13 cellular contexts compared by ENCODE assay signal in the genomic region with DNA sequence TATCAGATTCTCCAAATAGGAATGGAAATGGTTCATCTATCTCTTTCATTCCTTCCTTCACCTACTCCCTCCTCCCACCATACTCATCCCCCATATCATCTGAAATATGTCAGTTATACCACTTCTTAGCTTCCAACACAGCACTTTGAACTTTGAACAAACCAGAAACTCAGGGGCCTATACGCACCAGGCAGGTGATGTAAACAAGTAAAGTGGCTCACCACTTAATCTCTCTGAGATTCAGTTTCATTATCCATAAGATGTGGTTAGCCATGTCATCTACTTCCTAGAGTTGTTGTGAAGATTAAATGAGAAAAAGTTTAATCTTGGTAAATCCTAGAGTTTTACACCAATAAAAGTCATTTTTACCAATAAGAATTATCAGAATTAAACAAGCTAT.
A peak's percentile ranks its signal among the peaks of the same experiment; 100 is the strongest.
DNase-seq lines count a peak whose midpoint lies in the region; ATAC-seq and TF ChIP-seq lines count a peak whose summit lies in the region.
"Had no signal": no experiment of that assay in that cellular context is flagged by ENCODE, and none has a peak within 500 bp of the region (broad histone marks: within the 10 kb centered on the region; RNA-seq: fewer than 3 reads in every experiment).

No MANE protein-coding gene starts in this region.

- peak overlapping the region; percentile 84 for H3K27ac Mint-ChIP-seq in T-helper 1 cell treated with Interleukin-12 subunit alpha and Interleukin-12 subunit beta and Interleukin-4 antibody, amounts not matched to agents 30 μg/mL and 1 μg/mL, for 36 hours
- H3K27ac Mint-ChIP-seq in central memory CD8-positive, alpha-beta T cell (ENCODE audit: low read depth), result no peak overlapping the region
- H3K27ac Mint-ChIP-seq: HFFc6 had no signal

- H3K36me3 ChIP-seq in HAP-1 (replicated peaks) (no peaks in the 10 kb centered on the region), tibial nerve (no peaks in the 10 kb centered on the region)

- peaks cover 25% of the 10 kb centered on the region for H3K36me3 Mint-ChIP-seq in T-helper 1 cell treated with Interleukin-12 subunit alpha and Interleukin-12 subunit beta and Interleukin-4 antibody, amounts not matched to agents 30 μg/mL and 1 μg/mL, for 36 hours (ENCODE audit: low read depth)
- peaks cover 1% of the 10 kb centered on the region for H3K36me3 Mint-ChIP-seq in central memory CD8-positive, alpha-beta T cell (ENCODE audit: insufficient read depth)

- peak overlapping the region; percentile 35 for H3K4me3 Mint-ChIP-seq in T-helper 1 cell treated with Interleukin-12 subunit alpha and Interleukin-12 subunit beta and Interleukin-4 antibody, amounts not matched to agents 30 μg/mL and 1 μg/mL, for 36 hours
- no peak overlapping the region for H3K4me3 Mint-ChIP-seq in central memory CD8-positive, alpha-beta T cell
- H3K4me3 Mint-ChIP-seq: HFFc6 had no signal

- H3K4me1 Mint-ChIP-seq in T-helper 1 cell treated with Interleukin-12 subunit alpha and Interleukin-12 subunit beta and Interleukin-4 antibody, amounts not matched to agents 30 μg/mL and 1 μg/mL, for 36 hours (ENCODE audit: low read depth), result peaks cover 69% of the 10 kb centered on the region
- H3K4me1 Mint-ChIP-seq in central memory CD8-positive, alpha-beta T cell, result peaks cover 25% of the 10 kb centered on the region

- peaks cover 15% of the 10 kb centered on the region for H3K9me3 Mint-ChIP-seq in T-helper 1 cell treated with Interleukin-12 subunit alpha and Interleukin-12 subunit beta and Interleukin-4 antibody, amounts not matched to agents 30 μg/mL and 1 μg/mL, for 36 hours
- H3K9me3 Mint-ChIP-seq in central memory CD8-positive, alpha-beta T cell, result peaks cover 4% of the 10 kb centered on the region
- H3K9me3 Mint-ChIP-seq: HFFc6 had no signal

- H3K27me3 ChIP-seq in HAP-1 (ENCODE audit: low read depth), result no peaks in the 10 kb centered on the region
- H3K27me3 ChIP-seq in tibial nerve, result no peaks in the 10 kb centered on the region

- H3K4me3 ChIP-seq in HAP-1, result no peak overlapping the region
- H3K4me3 ChIP-seq in coronary artery, result no peak overlapping the region
- H3K4me3 ChIP-seq in tibial nerve, result no peak overlapping the region

- WGBS in tibial nerve, 2 donors, result 95 to 100% methylated on average over 1 of the region's 1 CpG

- no peak for DNase-seq in central memory CD8-positive, alpha-beta T cell (ENCODE audit: low spot score in 2 of 2)
- DNase-seq in HAP-1 (ENCODE audit: low spot score in 2 of 2) (no peak), coronary artery (ENCODE audit: low spot score) (no peak), activated gamma-delta T cell (lab: John Stamatoyannopoulos, UW) (no peak), tibial nerve (ENCODE audit: low spot score in 2 of 2) (no peak)
- DNase-seq: effector CD4-positive, alpha-beta T cell; HFFc6; NCI-H526 had no signal

- no peaks in the 10 kb centered on the region for H3K27me3 Mint-ChIP-seq in T-helper 1 cell treated with Interleukin-12 subunit alpha and Interleukin-12 subunit beta and Interleukin-4 antibody, amounts not matched to agents 30 μg/mL and 1 μg/mL, for 36 hours (ENCODE audit: low read depth)
- no peaks in the 10 kb centered on the region for H3K27me3 Mint-ChIP-seq in central memory CD8-positive, alpha-beta T cell

- no peak for TF ChIP-seq EP300 in tibial nerve (IDR thresholded peaks at IDR 0.05)

- TF ChIP-seq CTCF in coronary artery (IDR thresholded peaks at IDR 0.05), result no peak
- no peak for TF ChIP-seq CTCF in tibial nerve (IDR thresholded peaks at IDR 0.05)

- H3K9me3 ChIP-seq in HAP-1, result no peaks in the 10 kb centered on the region
- H3K9me3 ChIP-seq in tibial nerve, result no peaks in the 10 kb centered on the region

- in situ Hi-C loops in HAP-1 (cut with MboI; ENCODE audit: low sequenced_read_pairs), result no loop called here

- H3K4me1 ChIP-seq in HAP-1 (peaks cover 28% of the 10 kb centered on the region), tibial nerve (peaks cover 0 to 9% (median 3%) of the 10 kb centered on the region in 4 donors)

- no peak overlapping the region for H3K27ac ChIP-seq in coronary artery
- H3K27ac ChIP-seq in tibial nerve, result no peak overlapping the region
- H3K27ac ChIP-seq: HL-60, VCaP had no signal

- no peak for TF ChIP-seq POLR2A in tibial nerve (IDR thresholded peaks at IDR 0.05)

- ATAC-seq in GM18498 (IDR thresholded peaks at IDR 0.05; ENCODE audit: unreplicated experiment) (peak; percentile 42), GM21786 (IDR thresholded peaks at IDR 0.05; ENCODE audit: unreplicated experiment) (peak; percentile 49)
- peak; percentile 78 for ATAC-seq in central memory CD8-positive, alpha-beta T cell (replicated peaks; ENCODE audit: extremely low read depth, poor library complexity, severe bottlenecking)
